In the genomic region with DNA sequence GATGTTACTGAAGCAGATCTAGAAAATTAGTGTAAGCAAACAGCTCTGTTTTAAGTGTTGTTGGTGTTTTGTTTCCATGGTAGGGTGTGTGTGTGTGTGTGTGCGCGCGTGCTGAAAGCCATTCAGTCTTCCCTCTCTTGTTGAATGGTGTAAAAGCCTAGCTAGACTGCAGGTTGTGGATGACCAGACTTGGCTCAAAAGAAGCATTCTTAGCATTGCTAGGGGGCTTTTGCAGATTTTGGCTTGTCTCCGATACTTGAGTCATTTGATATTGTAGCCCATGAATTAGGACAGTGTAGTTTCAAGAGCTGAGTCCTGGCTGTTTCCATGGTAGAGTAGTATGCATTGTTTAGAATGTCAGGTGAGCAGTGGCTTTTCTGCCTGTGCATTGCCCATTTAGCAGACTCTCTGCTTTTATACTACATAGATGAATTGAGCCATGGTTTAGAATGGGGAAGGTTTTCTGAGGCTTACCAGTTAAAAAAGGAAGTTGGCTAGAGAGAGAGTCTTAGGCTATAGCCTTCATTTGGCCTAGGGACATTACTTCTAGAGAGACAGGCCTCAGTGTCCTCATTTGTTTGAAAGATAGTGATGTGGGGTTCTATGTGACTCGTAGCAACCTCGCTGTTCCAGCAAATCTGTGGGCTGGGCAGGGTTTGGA, we compare ENCODE assay signal across 10 cellular contexts.
DNase-seq lines count a peak whose midpoint lies in the region; ATAC-seq lines count a peak whose summit lies in the region.
"Had no signal": no experiment of that assay in that cellular context is flagged by ENCODE, and none has a peak within 500 bp of the region (broad histone marks: within the 10 kb centered on the region; RNA-seq: fewer than 3 reads in every experiment).

No MANE protein-coding gene starts in this region.

- no peak for ATAC-seq in left colon
- ATAC-seq in GM21528 (IDR thresholded peaks at IDR 0.05; ENCODE audit: low FRiP score, unreplicated experiment) = no peak
- ATAC-seq in GM19463 (IDR thresholded peaks at IDR 0.05; ENCODE audit: unreplicated experiment) = no peak
- ATAC-seq: activated CD4-positive, CD25-positive, alpha-beta regulatory T cell treated with anti-CD3 and anti-CD28 coated beads, Interleukin-2, amount 50 U/mL, for 24 hours; mucosa of descending colon had no signal

- intact Hi-C loops in left colon (cut with DNase I, micrococcal nuclease) = no loop called here

- DNase-seq in DMS79 (lab: John Stamatoyannopoulos, UW) (peak; percentile 58), LHCN-M2 (ENCODE audit: low read depth) (peak; percentile 47), amniotic epithelial cell (ENCODE audit: low read depth) (peak; percentile 54), myocyte (ENCODE audit: low read depth) (peak; percentile 70), left colon (no peak)
- no peak for DNase-seq in activated CD4-positive, alpha-beta T cell treated with anti-CD3 and anti-CD28 coated beads for 4 hours
- DNase-seq: mucosa of descending colon had no signal

Comparison
In these comparisons a context has a peak if more than half of its experiments do, and no peak if none do; other contexts are left out.
1. DNase-seq: peak in DMS79 (single experiment), LHCN-M2 (single experiment), amniotic epithelial cell (single experiment) and myocyte (single experiment); none in activated CD4-positive, alpha-beta T cell treated with anti-CD3 and anti-CD28 coated beads for 4 hours (0 of 2) and left colon (0 of 2).